ENCODE assay signal across 1 cellular context in genomic region chr14:24074625-24075484, GRCh38.
TF ChIP-seq lines count a peak whose summit lies in the region.

No MANE protein-coding gene starts in this region.

TF ChIP-seq in liver, 16 proteins besides CTCF, POLR2A, EP300 and RAD21 (continued from another document):
- TF ChIP-seq REST (IDR thresholded peaks at IDR 0.05) (peak; percentile 80), ZBTB33 (IDR thresholded peaks at IDR 0.05) (peak; percentile 86), EGR1 (IDR thresholded peaks at IDR 0.05; ENCODE audit: low read depth in 2 of 2) (peak in 1 of 2 donors; percentile 43), SP1 (IDR thresholded peaks at IDR 0.05) (peak; percentile 96)
